In genomic region chr10:123704076-123704475, GRCh38 we compare ENCODE assay signal across 19 cellular contexts.
"Had no signal": no experiment of that assay in that cellular context is flagged by ENCODE, and none has a peak within 500 bp of the region (broad histone marks: within the 10 kb centered on the region; RNA-seq: fewer than 3 reads in every experiment).

No MANE protein-coding gene starts in this region.

- H3K27ac ChIP-seq: coronary artery, dorsolateral prefrontal cortex, esophagus muscularis mucosa, foreskin keratinocyte, gastroesophageal sphincter, heart left ventricle, hepatocyte, left lung, lower lobe of right lung had no signal

- H3K4me1 ChIP-seq: esophagus muscularis mucosa, foreskin keratinocyte, gastroesophageal sphincter, heart left ventricle, left lung, lower lobe of right lung had no signal

- H3K36me3 ChIP-seq: heart left ventricle, left lung, lower lobe of right lung had no signal

- H3K9me3 ChIP-seq: esophagus muscularis mucosa, gastroesophageal sphincter, heart left ventricle, left lung, lower lobe of right lung, mucosa of descending colon had no signal

- H3K4me3 ChIP-seq: coronary artery, dorsolateral prefrontal cortex, esophagus muscularis mucosa, gastroesophageal sphincter, heart left ventricle, hepatocyte, left lung, lower lobe of right lung, mucosa of descending colon had no signal

- DNase-seq: dermis blood vessel endothelial cell; dorsolateral prefrontal cortex; effector CD4-positive, alpha-beta T cell; effector memory CD8-positive, alpha-beta T cell; foreskin keratinocyte; heart left ventricle; hypothalamus; immature natural killer cell; left cardiac atrium; left lung; left ventricle myocardium superior; lower lobe of right lung; mesenchymal stem cell; mucosa of descending colon; naive B cell had no signal

- H3K27me3 ChIP-seq: esophagus muscularis mucosa, foreskin keratinocyte, gastroesophageal sphincter had no signal
